Comparison of ENCODE assay signal across 17 cellular contexts in genomic region chr9:93239526-93239925, GRCh38. TPM values are rescaled to one million over a fixed set of nuclear protein-coding genes. Genes with fewer than 3 reads are reported as not detected.
DNase-seq lines count a peak whose midpoint lies in the region; ATAC-seq, FAIRE-seq and TF ChIP-seq lines count a peak whose summit lies in the region.
"Had no signal": no experiment of that assay in that cellular context is flagged by ENCODE, and none has a peak within 500 bp of the region (broad histone marks: within the 10 kb centered on the region; RNA-seq: fewer than 3 reads in every experiment).

No MANE protein-coding gene starts in this region.

- intact Hi-C loops in HepG2 (cut with micrococcal nuclease; ENCODE audit: unreplicated experiment) (no loop called here), right lobe of liver (cut with DNase I) (no loop called here), mucosa of descending colon (cut with DNase I, micrococcal nuclease) (no loop called here)

- H3K4me3 ChIP-seq in HepG2 (replicated peaks in 1 of 3; ENCODE audit: insufficient read depth in 1 of 3, low read depth in 2 of 3, low read length in 3 of 3) (no peak overlapping the region), right lobe of liver (no peak overlapping the region), mucosa of descending colon (no peak overlapping the region)
- H3K4me3 ChIP-seq: BLaER1, GM23338 had no signal

- no peak overlapping the region for H3K27ac ChIP-seq in HepG2 (ENCODE audit: extremely low read length, insufficient read depth, low read length)
- no peak overlapping the region for H3K27ac ChIP-seq in right lobe of liver
- H3K27ac ChIP-seq: BLaER1 had no signal

- POLR2A ChIA-PET in HepG2 (lab: Yijun Ruan, JAX) = no interaction called here

- H3K36me3 Mint-ChIP-seq in T-helper 17 cell (ENCODE audit: low read depth) = no peaks in the 10 kb centered on the region
- no peaks in the 10 kb centered on the region for H3K36me3 Mint-ChIP-seq in T-helper 2 cell treated with Interferon-gamma antibody and Interleukin-4, amounts not matched to agents 5 μg/mL and 100 μg/mL, for 36 hours (ENCODE audit: low read depth)
- H3K36me3 Mint-ChIP-seq: CD14-positive monocyte; CD4-positive, alpha-beta memory T cell had no signal

- CTCF ChIA-PET in HepG2 (lab: Yijun Ruan, JAX; ENCODE audit: low intra/inter-chr PET ratio, low total read pairs) = no interaction called here

- no peak overlapping the region for H3K4me3 Mint-ChIP-seq in T-helper 17 cell
- H3K4me3 Mint-ChIP-seq in T-helper 2 cell treated with Interferon-gamma antibody and Interleukin-4, amounts not matched to agents 5 μg/mL and 100 μg/mL, for 36 hours = no peak overlapping the region
- H3K4me3 Mint-ChIP-seq: CD14-positive monocyte; CD4-positive, alpha-beta memory T cell; GM23338 had no signal

- TF ChIP-seq POLR2A in HepG2 (IDR thresholded peaks at IDR 0.05; ENCODE audit: insufficient read depth in 1 of 2, low read depth in 2 of 2, low read length in 2 of 2) (no peak), right lobe of liver (IDR thresholded peaks at IDR 0.05) (no peak)

- H3K9ac ChIP-seq in HepG2 (ENCODE audit: insufficient read depth, low read depth, low read length) = no peak overlapping the region
- H3K9ac ChIP-seq: BLaER1 had no signal

- H3K27me3 ChIP-seq in HepG2 (ENCODE audit: control insufficient read depth in 1 of 2, insufficient read depth in 2 of 2, low read length in 2 of 2) (no peaks in the 10 kb centered on the region), right lobe of liver (no peaks in the 10 kb centered on the region)
- H3K27me3 ChIP-seq: BLaER1 had no signal

- no peak overlapping the region for H2AFZ ChIP-seq in HepG2 (ENCODE audit: low read length)
- H2AFZ ChIP-seq: GM23338 had no signal

- DNase-seq in HepG2 (ENCODE audit: low spot score) (no peak), right lobe of liver (no peak), T-helper 17 cell (no peak), mucosa of descending colon (peak in 1 of 3 donors; percentile 52), anterior cingulate cortex (lab: John Stamatoyannopoulos, UW) (no peak), H4 (ENCODE audit: low spot score) (no peak)
- no peak for DNase-seq in T-helper 2 cell treated with Interferon-gamma antibody and Interleukin-4, amounts not matched to agents 5 μg/mL and 100 μg/mL, for 36 hours (ENCODE audit: low spot score)
- DNase-seq: 8988T; CD4-positive, alpha-beta memory T cell; DMS153; DMS79; GF-D8; H7 had no signal

- H3K9me3 ChIP-seq in HepG2 (ENCODE audit: low read length) (no peaks in the 10 kb centered on the region), right lobe of liver (no peaks in the 10 kb centered on the region), T-helper 17 cell (ENCODE audit: control insufficient read depth, low read length, poor library complexity, severe bottlenecking) (no peaks in the 10 kb centered on the region), mucosa of descending colon (no peaks in the 10 kb centered on the region)

- WGBS in HepG2 (ENCODE audit: low lambda C conversion rate) = 97% methylated on average over 11 of the region's 11 CpGs
- WGBS in right lobe of liver (ENCODE audit: insufficient coverage, low coverage, low lambda C conversion rate, missing lambda C conversion rate) = 91% methylated on average over 9 of the region's 11 CpGs

- no peak for TF ChIP-seq RAD21 in HepG2 (CRISPR knock-in tag; IDR thresholded peaks at IDR 0.05)

- peaks cover 38 to 87% of the 10 kb centered on the region in 2 experiments for H3K36me3 ChIP-seq in HepG2 (replicated peaks in 1 of 2; ENCODE audit: control insufficient read depth in 1 of 2, insufficient read depth in 2 of 2, low read length in 2 of 2)
- H3K36me3 ChIP-seq in right lobe of liver = no peaks in the 10 kb centered on the region
- no peaks in the 10 kb centered on the region for H3K36me3 ChIP-seq in mucosa of descending colon (ENCODE audit: low read depth)

- TF ChIP-seq EP300 in HepG2 (IDR thresholded peaks at IDR 0.05; ENCODE audit: low read depth in 2 of 2, low read length in 2 of 2) (no peak), HepG2 (CRISPR knock-in tag; IDR thresholded peaks at IDR 0.05; ENCODE audit: borderline replicate concordance) (no peak)

- in situ Hi-C loops in HepG2 (cut with HindIII; ENCODE audit: extremely low pct_ligation_motif_present, low pct_unique_long_range_greater_than_20kb) = no loop called here

- H3K9me3 Mint-ChIP-seq in T-helper 2 cell treated with Interferon-gamma antibody and Interleukin-4, amounts not matched to agents 5 μg/mL and 100 μg/mL, for 36 hours = peaks cover 5% of the 10 kb centered on the region
- H3K9me3 Mint-ChIP-seq: GM23338 had no signal

- BruUV-seq in HepG2 (replicated peaks; lab: Mats Ljungman, UMichigan) = TSS peak; percentile 20

- TF ChIP-seq CTCF in HepG2 (CRISPR knock-in tag; IDR thresholded peaks at IDR 0.05) = no peak
- TF ChIP-seq CTCF in right lobe of liver (IDR thresholded peaks at IDR 0.05) = no peak
- TF ChIP-seq CTCF in mucosa of descending colon (IDR thresholded peaks at IDR 0.05) = no peak

- peak overlapping the region; percentile 21 for H3K27ac Mint-ChIP-seq in T-helper 17 cell
- H3K27ac Mint-ChIP-seq in T-helper 2 cell treated with Interferon-gamma antibody and Interleukin-4, amounts not matched to agents 5 μg/mL and 100 μg/mL, for 36 hours = no peak overlapping the region
- H3K27ac Mint-ChIP-seq: CD14-positive monocyte had no signal

- H3K4me2 ChIP-seq in HepG2 (ENCODE audit: low read depth, low read length) = no peak overlapping the region
- H3K4me2 ChIP-seq: BLaER1, GM23338 had no signal

- H3K79me2 ChIP-seq in HepG2 (ENCODE audit: insufficient read depth, low read length) = no peaks in the 10 kb centered on the region

- no peaks in the 10 kb centered on the region for H3K27me3 Mint-ChIP-seq in T-helper 17 cell
- no peaks in the 10 kb centered on the region for H3K27me3 Mint-ChIP-seq in T-helper 2 cell treated with Interferon-gamma antibody and Interleukin-4, amounts not matched to agents 5 μg/mL and 100 μg/mL, for 36 hours (ENCODE audit: low read depth)

- no peak for FAIRE-seq in HepG2 (lab: Jason Lieb, UNC)

- ATAC-seq in HepG2 (no peak), right lobe of liver (no peak), T-helper 17 cell (no peak), mucosa of descending colon (peak; percentile 5)
- ATAC-seq: GM23338 had no signal

- peaks cover 6% of the 10 kb centered on the region for H3K4me1 Mint-ChIP-seq in T-helper 17 cell
- peaks cover 5% of the 10 kb centered on the region for H3K4me1 Mint-ChIP-seq in T-helper 2 cell treated with Interferon-gamma antibody and Interleukin-4, amounts not matched to agents 5 μg/mL and 100 μg/mL, for 36 hours (ENCODE audit: low read depth)
- H3K4me1 Mint-ChIP-seq: CD14-positive monocyte had no signal

- H4K20me1 ChIP-seq in HepG2 (ENCODE audit: insufficient read depth, low read length) = no peaks in the 10 kb centered on the region

- peaks cover 32% of the 10 kb centered on the region for H3K4me1 ChIP-seq in HepG2 (ENCODE audit: insufficient read depth, low read length)
- no peaks in the 10 kb centered on the region for H3K4me1 ChIP-seq in right lobe of liver
- H3K4me1 ChIP-seq in mucosa of descending colon (ENCODE audit: low read depth) = peaks cover 21% of the 10 kb centered on the region

TF ChIP-seq in HepG2, 621 proteins besides CTCF, POLR2A, EP300 and RAD21 (continues in another document):
- TF ChIP-seq ATF1 (CRISPR knock-in tag; IDR thresholded peaks at IDR 0.05) (no peak), NFRKB (IDR thresholded peaks at IDR 0.05) (no peak), AHR (CRISPR knock-in tag; IDR thresholded peaks at IDR 0.05) (no peak), SSRP1 (CRISPR knock-in tag; IDR thresholded peaks at IDR 0.05) (no peak), PTBP1 (IDR thresholded peaks at IDR 0.05; ENCODE audit: low read depth, low read length, poor library complexity, severe bottlenecking) (no peak)
- TF ChIP-seq, protein P1, sequence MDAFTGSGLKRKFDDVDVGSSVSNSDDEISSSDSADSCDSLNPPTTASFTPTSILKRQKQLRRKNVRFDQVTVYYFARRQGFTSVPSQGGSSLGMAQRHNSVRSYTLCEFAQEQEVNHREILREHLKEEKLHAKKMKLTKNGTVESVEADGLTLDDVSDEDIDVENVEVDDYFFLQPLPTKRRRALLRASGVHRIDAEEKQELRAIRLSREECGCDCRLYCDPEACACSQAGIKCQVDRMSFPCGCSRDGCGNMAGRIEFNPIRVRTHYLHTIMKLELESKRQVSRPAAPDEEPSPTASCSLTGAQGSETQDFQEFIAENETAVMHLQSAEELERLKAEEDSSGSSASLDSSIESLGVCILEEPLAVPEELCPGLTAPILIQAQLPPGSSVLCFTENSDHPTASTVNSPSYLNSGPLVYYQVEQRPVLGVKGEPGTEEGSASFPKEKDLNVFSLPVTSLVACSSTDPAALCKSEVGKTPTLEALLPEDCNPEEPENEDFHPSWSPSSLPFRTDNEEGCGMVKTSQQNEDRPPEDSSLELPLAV (CRISPR knock-in tag; conservative IDR thresholded peaks at IDR 0.05; ENCODE audit: low read depth) = no peak

RNA-seq across cellular contexts. Expression of gene WNK2, which starts 55.6 kb away (rescaled TPM):
- total RNA-seq in HepG2 (2016; rRNA removed; fragmentation: Illumina TruSeq; extraction: Trizol) (10.5 and 16.6 TPM in 2 replicates), right lobe of liver (1 to 10 TPM in 5 of 6 experiments, under 1 TPM in 1; 0.43 to 3.6 (median 1.3) TPM), T-helper 17 cell (not detected), mucosa of descending colon (100 to 1,000 TPM; 175 to 276 (median 201) TPM)
- 2.8 and 5.4 TPM in 2 replicates for total RNA-seq in HepG2 (2016; cell fraction: cytosol; rRNA removed; fragmentation: Illumina TruSeq; extraction: Trizol; ENCODE audit: low read depth)
- 7.9 and 14.6 TPM in 2 replicates for total RNA-seq in HepG2 (2016; cell fraction: insoluble cytoplasmic fraction; rRNA removed; fragmentation: Illumina TruSeq; extraction: Trizol)
- total RNA-seq in HepG2 (2016; cell fraction: membrane; rRNA removed; fragmentation: Illumina TruSeq; extraction: Trizol) = 9.4 and 9.8 TPM in 2 replicates
- 21.0 and 29.3 TPM in 2 replicates for total RNA-seq in HepG2 (2016; cell fraction: nucleus; rRNA removed; fragmentation: Illumina TruSeq; extraction: Trizol)
- polyA plus RNA-seq in HepG2 (2011; rRNA removed) = 11.4 and 12.0 TPM in 2 replicates
- polyA plus RNA-seq in HepG2 (2011; cell fraction: cytosol; rRNA removed) = 3.1 and 5.3 TPM in 2 replicates
- polyA plus RNA-seq in HepG2 (2011; cell fraction: nucleus; rRNA removed) = 98.4 and 126 TPM in 2 replicates
- polyA plus RNA-seq in HepG2 (2012) = 29.1 and 39.4 TPM in 2 replicates
- 3.2 and 4.2 TPM in 2 replicates for polyA plus RNA-seq in HepG2 (2016; cell fraction: cytosol; fragmentation: Illumina TruSeq; extraction: Trizol; ENCODE audit: low read depth)
- polyA plus RNA-seq in HepG2 (2016; cell fraction: insoluble cytoplasmic fraction; fragmentation: Illumina TruSeq; extraction: Trizol; ENCODE audit: low read depth) = 18.9 and 27.7 TPM in 2 replicates
- polyA plus RNA-seq in HepG2 (2016; cell fraction: membrane; fragmentation: Illumina TruSeq; extraction: Trizol; ENCODE audit: low read depth) = 4.9 and 6.5 TPM in 2 replicates
- polyA plus RNA-seq in HepG2 (2016; cell fraction: nucleus; fragmentation: Illumina TruSeq; extraction: Trizol; ENCODE audit: insufficient read depth, low read depth) = 87.2 and 94.8 TPM in 2 replicates
- 8.4 and 22.7 TPM in 2 replicates for polyA minus RNA-seq in HepG2 (2011; rRNA and poly(A)+ RNA removed; ENCODE audit: low replicate concordance)
- polyA minus RNA-seq in HepG2 (2011; cell fraction: cytosol; rRNA and poly(A)+ RNA removed) = 15.8 and 17.9 TPM in 2 replicates
- 32.8 and 40.0 TPM in 2 replicates for polyA minus RNA-seq in HepG2 (2011; cell fraction: nucleus; rRNA and poly(A)+ RNA removed)
- total RNA-seq in H4 (2014; rRNA removed; shearing (Covaris generic)) = 0.02 TPM in 1 of 2 replicates, not detected in the other
- polyA plus RNA-seq: AG04450; CD14-positive monocyte; CD4-positive, alpha-beta memory T cell had no signal

Comparison
In these comparisons a context has a peak if more than half of its experiments do, and no peak if none do; other contexts are left out.
1. RNA of gene WNK2, which starts 55.6 kb away (total RNA-seq): 175 to 276 TPM in mucosa of descending colon; 2.8 to 29.3 TPM in HepG2, 0.43 to 3.6 TPM in right lobe of liver, not detected in T-helper 17 cell and 0.02 TPM in H4; every median in the first group is over 4 times any median in the second.